In the genomic region with DNA sequence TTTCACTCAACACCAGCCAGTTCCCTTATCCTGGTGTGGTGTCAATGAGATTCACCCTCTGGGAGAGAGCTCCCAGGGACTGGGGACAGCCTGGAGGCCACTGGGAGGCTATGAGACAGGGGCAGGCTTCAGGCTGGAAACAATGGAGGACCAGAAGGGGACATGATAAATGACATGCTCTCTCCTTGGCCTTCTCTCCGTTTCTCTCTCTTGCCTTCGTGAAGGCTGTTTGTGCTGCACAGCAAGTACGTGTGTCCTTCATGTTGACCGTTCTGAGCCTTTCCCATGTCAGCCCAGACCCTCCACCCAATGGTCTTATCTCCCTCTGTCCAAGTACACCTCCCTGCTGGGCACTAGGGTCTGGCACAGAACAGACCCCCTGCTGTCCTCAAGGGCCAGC, we compare ENCODE assay signal across 14 cellular contexts. TPM values are rescaled to one million over a fixed set of nuclear protein-coding genes. Genes with fewer than 3 reads are reported as not detected.
DNase-seq lines count a peak whose midpoint lies in the region; ATAC-seq, FAIRE-seq and TF ChIP-seq lines count a peak whose summit lies in the region.
"Had no signal": no experiment of that assay in that cellular context is flagged by ENCODE, and none has a peak within 500 bp of the region (broad histone marks: within the 10 kb centered on the region; RNA-seq: fewer than 3 reads in every experiment).

No MANE protein-coding gene starts in this region.

- intact Hi-C loops in CD4-positive, alpha-beta T cell (cut with DNase I, micrococcal nuclease), result loop anchor here (5.0 to 10.0 kb wide), 2 partner anchors 63 to 126 kb away; a partner anchor contains a TSS
- intact Hi-C loops in HCT116 (cut with micrococcal nuclease) (loop anchor here (5.0 kb wide), 1 partner anchor 178 kb away; no protein-coding TSS in a partner anchor), GM12878 (cut with micrococcal nuclease; ENCODE audit: unreplicated experiment) (no loop called here), mucosa of descending colon (cut with DNase I, micrococcal nuclease) (loop anchor here in 1 of 2 donors (10.0 kb wide), 1 partner anchor 66 kb away; a partner anchor contains a TSS)

- peak overlapping the region; percentile 97 for H3K4me3 Mint-ChIP-seq in CD4-positive, alpha-beta T cell
- peak overlapping the region; percentile 87 to 100 (median 99) for H3K4me3 Mint-ChIP-seq in nephron
- no peak overlapping the region for H3K4me3 Mint-ChIP-seq in glutamatergic neuron (ENCODE audit: unreplicated experiment)

- RAD21 ChIA-PET in HCT116 (lab: Charles Lee; ENCODE audit: low non-redundant PET in 1 of 2, low total read pairs in 2 of 2, uncharacterized antibody in 2 of 2, unreplicated experiment in 2 of 2) (no interaction called here), GM12878 (lab: Charles Lee; ENCODE audit: unreplicated experiment) (no interaction called here)

- H3K4me1 Mint-ChIP-seq in CD4-positive, alpha-beta T cell (ENCODE audit: low read depth), result peaks cover 48% of the 10 kb centered on the region
- H3K4me1 Mint-ChIP-seq in nephron (peaks cover 14% of the 10 kb centered on the region), glutamatergic neuron (ENCODE audit: low read depth, unreplicated experiment) (peaks cover 7% of the 10 kb centered on the region)

- no peaks in the 10 kb centered on the region for H3K9me2 ChIP-seq in HCT116 (ENCODE audit: insufficient read depth)

- H2AFZ ChIP-seq in HCT116 (ENCODE audit: low read depth, low read length, poor library complexity, severe bottlenecking), result no peak overlapping the region
- no peak overlapping the region for H2AFZ ChIP-seq in GM12878 (ENCODE audit: control insufficient read depth, low read depth, low read length)
- H2AFZ ChIP-seq: PC-9 had no signal

- H3K79me2 ChIP-seq in HCT116 (ENCODE audit: insufficient read depth, low read length) (peaks cover 24% of the 10 kb centered on the region), GM12878 (ENCODE audit: control insufficient read depth, insufficient read depth, low read length) (peaks cover 16% of the 10 kb centered on the region)

- BruUV-seq in HCT116 (replicated peaks; lab: Mats Ljungman, UMichigan) (no TSS peak), GM12878 (replicated peaks; lab: Mats Ljungman, UMichigan) (no TSS peak)

- 92% methylated on average over 4 of the region's 4 CpGs for WGBS in GM12878 (ENCODE audit: insufficient coverage, insufficient replicate concordance, low lambda C conversion rate, missing lambda C conversion rate)

- no peak for FAIRE-seq in GM12878 (lab: Jason Lieb, UNC)
- FAIRE-seq: GM18507 had no signal

- H3K4me2 ChIP-seq in HCT116 (ENCODE audit: low read length), result peak overlapping the region; percentile 99
- H3K4me2 ChIP-seq in GM12878 (ENCODE audit: control insufficient read depth, insufficient read depth), result peak overlapping the region; percentile 97

- SMC1A ChIA-PET in GM12878 (lab: Charles Lee; ENCODE audit: uncharacterized antibody, unreplicated experiment), result no interaction called here

- no peaks in the 10 kb centered on the region for H3K9me3 Mint-ChIP-seq in CD4-positive, alpha-beta T cell
- H3K9me3 Mint-ChIP-seq in nephron (peaks cover 3% of the 10 kb centered on the region), glutamatergic neuron (ENCODE audit: unreplicated experiment) (peaks cover 13% of the 10 kb centered on the region)

- H4K20me1 ChIP-seq in HCT116 (ENCODE audit: insufficient read depth), result no peaks in the 10 kb centered on the region
- H4K20me1 ChIP-seq in GM12878 (ENCODE audit: control insufficient read depth, insufficient read depth), result no peaks in the 10 kb centered on the region

- no peaks in the 10 kb centered on the region for H3K27me3 ChIP-seq in CD4-positive, alpha-beta T cell (ENCODE audit: control insufficient read depth, insufficient read depth, low read length)
- H3K27me3 ChIP-seq in HCT116 (ENCODE audit: insufficient read depth, low read length) (no peaks in the 10 kb centered on the region), GM12878 (replicated peaks in 1 of 2; ENCODE audit: control insufficient read depth in 2 of 2, insufficient read depth in 2 of 2, low read length in 1 of 2) (no peaks in the 10 kb centered on the region)

- TF ChIP-seq POLR2A in HCT116 (IDR thresholded peaks at IDR 0.05; ENCODE audit: borderline replicate concordance, extremely low read depth, insufficient read depth, insufficient read length), result no peak
- TF ChIP-seq POLR2A in GM12878 (IDR thresholded peaks at IDR 0.05; ENCODE audit: low read depth, low read length), result no peak

- H3K27ac ChIP-seq in CD4-positive, alpha-beta T cell (ENCODE audit: low read depth, low read length), result no peak overlapping the region
- H3K27ac ChIP-seq in HCT116 (ENCODE audit: low read depth, low read length) (peak overlapping the region; percentile 80; the same call in 1 of the 2 replicates), GM12878 (ENCODE audit: control insufficient read depth, insufficient read depth) (no peak overlapping the region)
- H3K27ac ChIP-seq: PC-9 had no signal

- no peaks in the 10 kb centered on the region for H3K27me3 Mint-ChIP-seq in CD4-positive, alpha-beta T cell
- H3K27me3 Mint-ChIP-seq in nephron (ENCODE audit: low read depth) (peaks cover 11% of the 10 kb centered on the region), glutamatergic neuron (ENCODE audit: unreplicated experiment) (peaks cover 9% of the 10 kb centered on the region)
- H3K27me3 Mint-ChIP-seq: activated naive CD8-positive, alpha-beta T cell treated with anti-CD3 and anti-CD28 coated beads, Interleukin-2, amount 10 ng/mL, durations not matched to agents 7 days and 5 days had no signal

- H3K9ac ChIP-seq in HCT116 (ENCODE audit: low read length), result peak overlapping the region; percentile 93; the same call in 1 of the 2 replicates
- no peak overlapping the region for H3K9ac ChIP-seq in GM12878 (ENCODE audit: control insufficient read depth, insufficient read depth, low read length)

- H3K36me3 Mint-ChIP-seq in CD4-positive, alpha-beta T cell (ENCODE audit: low read depth), result peaks cover 10% of the 10 kb centered on the region
- H3K36me3 Mint-ChIP-seq in nephron (ENCODE audit: low read depth), result peaks cover 5% of the 10 kb centered on the region
- H3K36me3 Mint-ChIP-seq in glutamatergic neuron (ENCODE audit: unreplicated experiment), result no peaks in the 10 kb centered on the region

- no peak for DNase-seq in CD4-positive, alpha-beta T cell
- DNase-seq in HCT116 (ENCODE audit: low read depth, low spot score), result no peak
- DNase-seq in GM12878 (ENCODE audit: low read depth, low spot score), result no peak
- DNase-seq in mucosa of descending colon, result no peak
- DNase-seq in HuH-7 (ENCODE audit: low spot score), result no peak
- DNase-seq in glutamatergic neuron, result no peak
- DNase-seq: activated naive CD8-positive, alpha-beta T cell treated with anti-CD3 and anti-CD28 coated beads, Interleukin-2, amount 10 ng/mL, durations not matched to agents 7 days and 5 days; NCI-H1436; PC-9; SW 1271 had no signal

- H3K4me1 ChIP-seq in HCT116 (ENCODE audit: control insufficient read depth in 1 of 2, insufficient read depth in 2 of 2, low read length in 2 of 2) (peaks cover 6 to 18% of the 10 kb centered on the region in 2 experiments; a peak in 2 of 4 replicates), GM12878 (ENCODE audit: control insufficient read depth, insufficient read depth, low read length) (peaks cover 10% of the 10 kb centered on the region; the same call in 1 of the 2 replicates), mucosa of descending colon (ENCODE audit: low read depth) (peaks cover 27% of the 10 kb centered on the region)

- POLR2A ChIA-PET in CD4-positive, alpha-beta T cell (lab: Charles Lee), result interaction anchor here (0.7 to 4.6 kb wide), 3 partner anchors 9 to 22 kb away, joined by 3 to 25 read pairs (median 16); a partner anchor contains a TSS
- POLR2A ChIA-PET in HCT116 (lab: Charles Lee) (no interaction called here), GM12878 (lab: Charles Lee) (no interaction called here)

- CTCF ChIA-PET in CD4-positive, alpha-beta T cell (lab: Charles Lee), result no interaction called here
- CTCF ChIA-PET in HCT116 (lab: Charles Lee) (no interaction called here), GM12878 (lab: Yijun Ruan, JAX) (no interaction called here)

- in situ Hi-C loops in GM12878 (cut with MboI), result no loop called here

- no peak for TF ChIP-seq CTCF in CD4-positive, alpha-beta T cell (IDR thresholded peaks at IDR 0.05)
- TF ChIP-seq CTCF in HCT116 (IDR thresholded peaks at IDR 0.05 in 2 of 3, conservative IDR thresholded peaks at IDR 0.05 in 1 of 3; ENCODE audit: borderline replicate concordance in 1 of 3, insufficient read depth in 1 of 3, low read depth in 2 of 3, low read length in 2 of 3) (no peak), GM12878 (IDR thresholded peaks at IDR 0.05 in 2 of 3, conservative IDR thresholded peaks at IDR 0.05 in 1 of 3; ENCODE audit: control insufficient read depth in 2 of 3, extremely low read depth in 1 of 3, insufficient read depth in 1 of 3, low read depth in 3 of 3, low read length in 3 of 3) (no peak), nephron (IDR thresholded peaks at IDR 0.05; ENCODE audit: unreplicated experiment in 3 of 3) (no peak), mucosa of descending colon (IDR thresholded peaks at IDR 0.05) (no peak), glutamatergic neuron (IDR thresholded peaks at IDR 0.05; ENCODE audit: partially characterized antibody, unreplicated experiment) (no peak)

- H3K4me3 ChIP-seq in HCT116 (replicated peaks in 1 of 2; ENCODE audit: low read depth in 1 of 2, low read length in 2 of 2) (no peak overlapping the region), GM12878 (no peak overlapping the region), mucosa of descending colon (no peak overlapping the region)

- no peak for TF ChIP-seq EP300 in GM12878 (IDR thresholded peaks at IDR 0.05; ENCODE audit: borderline replicate concordance in 1 of 2, control insufficient read depth in 1 of 2, low read depth in 2 of 2, low read length in 2 of 2)

- ATAC-seq in CD4-positive, alpha-beta T cell (ENCODE audit: poor library complexity), result no peak
- ATAC-seq in HCT116 (no peak), GM12878 (no peak), mucosa of descending colon (no peak), HG02840 (IDR thresholded peaks at IDR 0.05; ENCODE audit: low FRiP score, unreplicated experiment) (no peak)

- peaks cover 6% of the 10 kb centered on the region for H3K9me3 ChIP-seq in CD4-positive, alpha-beta T cell (ENCODE audit: control insufficient read depth, low read length)
- H3K9me3 ChIP-seq in HCT116 (ENCODE audit: control insufficient read depth in 1 of 2, insufficient read depth in 1 of 2, low read depth in 1 of 2, low read length in 2 of 2) (peaks cover 4 to 10% of the 10 kb centered on the region in 2 experiments; a peak in 1 of 4 replicates), GM12878 (replicated peaks; ENCODE audit: control insufficient read depth, insufficient read depth, low read length) (peaks cover 6% of the 10 kb centered on the region; the same call in 2 of the 3 replicates), mucosa of descending colon (peaks cover 5% of the 10 kb centered on the region)

- H3K36me3 ChIP-seq in HCT116 (ENCODE audit: control insufficient read depth in 1 of 2, insufficient read depth in 2 of 2, low read length in 2 of 2) (peaks cover 0 to 4% of the 10 kb centered on the region in 2 experiments; a peak in 1 of 4 replicates), GM12878 (ENCODE audit: control insufficient read depth in 2 of 2, insufficient read depth in 2 of 2, low read length in 1 of 2) (no peaks in the 10 kb centered on the region), mucosa of descending colon (ENCODE audit: low read depth) (no peaks in the 10 kb centered on the region)

- peak overlapping the region; percentile 87 for H3K27ac Mint-ChIP-seq in CD4-positive, alpha-beta T cell
- H3K27ac Mint-ChIP-seq in nephron (peak overlapping the region in 1 of 3 experiments; percentile 64), glutamatergic neuron (ENCODE audit: unreplicated experiment) (no peak overlapping the region)

- TF ChIP-seq RAD21 in HCT116 (IDR thresholded peaks at IDR 0.05; ENCODE audit: low read depth) (no peak), GM12878 (IDR thresholded peaks at IDR 0.05; ENCODE audit: insufficient read depth, low read depth, low read length) (no peak)

RNA-seq across cellular contexts. Expression of a gene that starts 1.6 kb away (rescaled TPM):
- 10 to 100 TPM; 48.4 to 51.3 TPM for total RNA-seq in CD4-positive, alpha-beta T cell
- total RNA-seq in HCT116 (2021; ENCODE audit: unreplicated experiment) (56.5 TPM), GM12878 (2014; rRNA removed) (31.8 and 35.2 TPM in 2 replicates), GM12878 (2014; rRNA removed; fragmentation: Illumina TruSeq; extraction: Trizol) (13.9 and 14.5 TPM in 2 replicates), GM12878 (2021) (42.8 and 50.3 TPM in 2 replicates), mucosa of descending colon (10 to 100 TPM; 42.9 to 71.3 (median 43.6) TPM), glutamatergic neuron (ENCODE audit: unreplicated experiment) (165 TPM)
- 23.9 and 24.7 TPM in 2 replicates for polyA plus RNA-seq in HCT116 (2012)
- 77.5 and 89.4 TPM in 2 replicates for total RNA-seq in GM12878 (2013; cell fraction: nucleolus; rRNA removed)
- polyA plus RNA-seq in GM12878 (2011; ENCODE audit: low read depth), result 10.7 TPM
- polyA plus RNA-seq in GM12878 (2011; rRNA removed) (8.7 and 17.5 TPM in 2 replicates), GM12878 (2014; fragmentation: Illumina TruSeq; extraction: Trizol) (16.6 and 25.1 TPM in 2 replicates), GM12878 (2014; fragmentation: Nextera tagmentation; extraction: Ambion mirVana) (1 to 10 TPM in 1 of 2 experiments, under 1 TPM in 1; 0.82 to 1.1 TPM), GM12878 (2014; rRNA removed) (44.0 and 50.1 TPM in 2 replicates), GM12878 (2016; fragmentation: Nextera tagmentation; extraction: Ambion mirVana) (10 to 100 TPM; 15.0 to 21.2 TPM)
- 12.6 and 20.5 TPM in 2 replicates for polyA plus RNA-seq in GM12878 (2011; cell fraction: cytosol; rRNA removed)
- 168 and 188 TPM in 2 replicates for polyA plus RNA-seq in GM12878 (2011; cell fraction: nucleus; rRNA removed)
- 19.4 and 21.7 TPM in 2 replicates for polyA plus RNA-seq in GM12878 (2012)
- polyA minus RNA-seq in GM12878 (2011; rRNA and poly(A)+ RNA removed), result 17.0 and 18.1 TPM in 2 replicates
- polyA minus RNA-seq in GM12878 (2011; cell fraction: cytosol; rRNA and poly(A)+ RNA removed), result 7.6 TPM in 2 replicates
- 35.8 and 46.1 TPM in 2 replicates for polyA minus RNA-seq in GM12878 (2011; cell fraction: nucleus; rRNA and poly(A)+ RNA removed)

RNA-seq across cellular contexts. Expression of a gene that starts 13.5 kb away (rescaled TPM):
- total RNA-seq in CD4-positive, alpha-beta T cell, result under 1 TPM; 0.34 to 0.41 TPM
- total RNA-seq in HCT116 (2021; ENCODE audit: unreplicated experiment) (9.7 TPM), GM12878 (2014; rRNA removed) (0.11 and 0.34 TPM in 2 replicates), GM12878 (2014; rRNA removed; fragmentation: Illumina TruSeq; extraction: Trizol) (not detected in 2 replicates), GM12878 (2021) (0.26 and 0.40 TPM in 2 replicates), mucosa of descending colon (100 to 1,000 TPM in 2 of 3 donors, 10 to 100 TPM in 1; 73.1 to 239 (median 181) TPM), glutamatergic neuron (ENCODE audit: unreplicated experiment) (0.64 TPM)
- 5.6 and 5.8 TPM in 2 replicates for polyA plus RNA-seq in HCT116 (2012)
- 0.61 TPM in 1 of 2 replicates, not detected in the other for total RNA-seq in GM12878 (2013; cell fraction: nucleolus; rRNA removed)
- not detected for polyA plus RNA-seq in GM12878 (2011; ENCODE audit: low read depth)
- polyA plus RNA-seq in GM12878 (2011; rRNA removed) (not detected in 2 replicates), GM12878 (2014; fragmentation: Illumina TruSeq; extraction: Trizol) (not detected in 2 replicates), GM12878 (2014; fragmentation: Nextera tagmentation; extraction: Ambion mirVana) (not detected), GM12878 (2014; rRNA removed) (0.04 and 0.15 TPM in 2 replicates), GM12878 (2016; fragmentation: Nextera tagmentation; extraction: Ambion mirVana) (under 1 TPM in 1 of 2 experiments, not detected in 1; 0.06 TPM)
- polyA plus RNA-seq in GM12878 (2011; cell fraction: cytosol; rRNA removed), result 0.03 TPM in 1 of 2 replicates, not detected in the other
- polyA plus RNA-seq in GM12878 (2011; cell fraction: nucleus; rRNA removed), result 0.24 and 0.31 TPM in 2 replicates
- 0.32 and 0.45 TPM in 2 replicates for polyA plus RNA-seq in GM12878 (2012)
- not detected in 2 replicates for polyA minus RNA-seq in GM12878 (2011; rRNA and poly(A)+ RNA removed)
- polyA minus RNA-seq in GM12878 (2011; cell fraction: cytosol; rRNA and poly(A)+ RNA removed), result not detected in 2 replicates
- polyA minus RNA-seq in GM12878 (2011; cell fraction: nucleus; rRNA and poly(A)+ RNA removed), result not detected in 2 replicates

RNA-seq across cellular contexts. Expression of a gene that starts 21.4 kb away (rescaled TPM):
- 10 to 100 TPM; 82.7 to 84.0 TPM for total RNA-seq in CD4-positive, alpha-beta T cell
- 27.7 TPM for total RNA-seq in HCT116 (2021; ENCODE audit: unreplicated experiment)
- 21.6 and 25.5 TPM in 2 replicates for polyA plus RNA-seq in HCT116 (2012)
- 41.0 and 46.0 TPM in 2 replicates for total RNA-seq in GM12878 (2013; cell fraction: nucleolus; rRNA removed)
- total RNA-seq in GM12878 (2014; rRNA removed), result 52.2 and 52.9 TPM in 2 replicates
- total RNA-seq in GM12878 (2014; rRNA removed; fragmentation: Illumina TruSeq; extraction: Trizol), result 10.5 and 13.6 TPM in 2 replicates
- total RNA-seq in GM12878 (2021), result 30.5 and 35.7 TPM in 2 replicates
- 5.7 TPM for polyA plus RNA-seq in GM12878 (2011; ENCODE audit: low read depth)
- polyA plus RNA-seq in GM12878 (2011; rRNA removed), result 8.3 and 16.9 TPM in 2 replicates
- polyA plus RNA-seq in GM12878 (2011; cell fraction: cytosol; rRNA removed), result 24.9 and 45.9 TPM in 2 replicates
- polyA plus RNA-seq in GM12878 (2011; cell fraction: nucleus; rRNA removed), result 46.3 and 60.5 TPM in 2 replicates
- polyA plus RNA-seq in GM12878 (2012), result 19.7 and 19.8 TPM in 2 replicates
- 3.5 and 10.5 TPM in 2 replicates for polyA plus RNA-seq in GM12878 (2014; fragmentation: Illumina TruSeq; extraction: Trizol)
- 1 to 10 TPM in 1 of 2 experiments, under 1 TPM in 1; 0.66 to 6.9 TPM for polyA plus RNA-seq in GM12878 (2014; fragmentation: Nextera tagmentation; extraction: Ambion mirVana)
- 52.8 and 53.4 TPM in 2 replicates for polyA plus RNA-seq in GM12878 (2014; rRNA removed)
- polyA plus RNA-seq in GM12878 (2016; fragmentation: Nextera tagmentation; extraction: Ambion mirVana), result 10 to 100 TPM; 54.4 to 58.3 TPM
- 10.5 and 27.7 TPM in 2 replicates for polyA minus RNA-seq in GM12878 (2011; rRNA and poly(A)+ RNA removed)
- 8.0 and 9.8 TPM in 2 replicates for polyA minus RNA-seq in GM12878 (2011; cell fraction: cytosol; rRNA and poly(A)+ RNA removed)
- polyA minus RNA-seq in GM12878 (2011; cell fraction: nucleus; rRNA and poly(A)+ RNA removed), result 49.2 and 68.4 TPM in 2 replicates
- total RNA-seq in mucosa of descending colon, result 10 to 100 TPM; 16.8 to 27.8 (median 19.8) TPM
- 17.8 TPM for total RNA-seq in glutamatergic neuron (ENCODE audit: unreplicated experiment)

RNA-seq across cellular contexts. Expression of a gene that starts 34.4 kb away (rescaled TPM):
- under 1 TPM; 0.14 to 0.69 TPM for total RNA-seq in CD4-positive, alpha-beta T cell
- 0.20 TPM for total RNA-seq in HCT116 (2021; ENCODE audit: unreplicated experiment)
- 0.04 and 0.07 TPM in 2 replicates for polyA plus RNA-seq in HCT116 (2012)
- total RNA-seq in GM12878 (2013; cell fraction: nucleolus; rRNA removed), result 0.31 and 0.34 TPM in 2 replicates
- total RNA-seq in GM12878 (2014; rRNA removed), result 0.11 TPM in 1 of 2 replicates, not detected in the other
- total RNA-seq in GM12878 (2014; rRNA removed; fragmentation: Illumina TruSeq; extraction: Trizol), result not detected in 2 replicates
- total RNA-seq in GM12878 (2021), result 0.13 TPM in 1 of 2 replicates, not detected in the other
- not detected for polyA plus RNA-seq in GM12878 (2011; ENCODE audit: low read depth)
- 0.06 and 0.07 TPM in 2 replicates for polyA plus RNA-seq in GM12878 (2011; rRNA removed)
- polyA plus RNA-seq in GM12878 (2011; cell fraction: cytosol; rRNA removed), result 0.02 and 0.09 TPM in 2 replicates
- 0.66 and 0.70 TPM in 2 replicates for polyA plus RNA-seq in GM12878 (2011; cell fraction: nucleus; rRNA removed)
- 0.08 and 0.14 TPM in 2 replicates for polyA plus RNA-seq in GM12878 (2012)
- polyA plus RNA-seq in GM12878 (2014; fragmentation: Illumina TruSeq; extraction: Trizol), result 0.03 TPM in 1 of 2 replicates, not detected in the other
- polyA plus RNA-seq in GM12878 (2014; fragmentation: Nextera tagmentation; extraction: Ambion mirVana), result not detected
- polyA plus RNA-seq in GM12878 (2014; rRNA removed), result not detected in 2 replicates
- under 1 TPM; 0.06 to 0.21 TPM for polyA plus RNA-seq in GM12878 (2016; fragmentation: Nextera tagmentation; extraction: Ambion mirVana)
- 0.15 TPM in 1 of 2 replicates, not detected in the other for polyA minus RNA-seq in GM12878 (2011; rRNA and poly(A)+ RNA removed)
- not detected in 2 replicates for polyA minus RNA-seq in GM12878 (2011; cell fraction: cytosol; rRNA and poly(A)+ RNA removed)
- polyA minus RNA-seq in GM12878 (2011; cell fraction: nucleus; rRNA and poly(A)+ RNA removed), result 0.12 and 0.57 TPM in 2 replicates
- 1 to 10 TPM; 1.4 to 1.6 (median 1.4) TPM for total RNA-seq in mucosa of descending colon
- total RNA-seq in glutamatergic neuron (ENCODE audit: unreplicated experiment), result 1.5 TPM

RNA-seq across cellular contexts. Expression of a gene that starts 51.8 kb away (rescaled TPM):
- not detected for total RNA-seq in CD4-positive, alpha-beta T cell
- total RNA-seq in HCT116 (2021; ENCODE audit: unreplicated experiment), result not detected
- not detected in 2 replicates for polyA plus RNA-seq in HCT116 (2012)
- 0.15 TPM in 1 of 2 replicates, not detected in the other for total RNA-seq in GM12878 (2013; cell fraction: nucleolus; rRNA removed)
- total RNA-seq in GM12878 (2014; rRNA removed), result 0.06 and 0.27 TPM in 2 replicates
- not detected in 2 replicates for total RNA-seq in GM12878 (2014; rRNA removed; fragmentation: Illumina TruSeq; extraction: Trizol)
- total RNA-seq in GM12878 (2021), result 0.11 and 0.21 TPM in 2 replicates
- polyA plus RNA-seq in GM12878 (2011; ENCODE audit: low read depth), result not detected
- polyA plus RNA-seq in GM12878 (2011; rRNA removed), result not detected in 2 replicates
- polyA plus RNA-seq in GM12878 (2011; cell fraction: cytosol; rRNA removed), result not detected in 2 replicates
- not detected in 2 replicates for polyA plus RNA-seq in GM12878 (2011; cell fraction: nucleus; rRNA removed)
- polyA plus RNA-seq in GM12878 (2012), result not detected in 2 replicates
- polyA plus RNA-seq in GM12878 (2014; fragmentation: Illumina TruSeq; extraction: Trizol), result 0.07 TPM in 1 of 2 replicates, not detected in the other
- polyA plus RNA-seq in GM12878 (2014; fragmentation: Nextera tagmentation; extraction: Ambion mirVana), result not detected
- 0.11 TPM in 1 of 2 replicates, not detected in the other for polyA plus RNA-seq in GM12878 (2014; rRNA removed)
- under 1 TPM in 1 of 2 experiments, not detected in 1; 0.25 TPM for polyA plus RNA-seq in GM12878 (2016; fragmentation: Nextera tagmentation; extraction: Ambion mirVana)
- polyA minus RNA-seq in GM12878 (2011; rRNA and poly(A)+ RNA removed), result not detected in 2 replicates
- not detected in 2 replicates for polyA minus RNA-seq in GM12878 (2011; cell fraction: cytosol; rRNA and poly(A)+ RNA removed)
- not detected in 2 replicates for polyA minus RNA-seq in GM12878 (2011; cell fraction: nucleus; rRNA and poly(A)+ RNA removed)
- 1 to 10 TPM; 1.4 to 4.0 (median 2.4) TPM for total RNA-seq in mucosa of descending colon
- total RNA-seq in glutamatergic neuron (ENCODE audit: unreplicated experiment), result 0.59 TPM
- total RNA-seq: glomerular endothelial cell, PC-9 had no signal
